8 cellular contexts compared by ENCODE assay signal in the genomic region with DNA sequence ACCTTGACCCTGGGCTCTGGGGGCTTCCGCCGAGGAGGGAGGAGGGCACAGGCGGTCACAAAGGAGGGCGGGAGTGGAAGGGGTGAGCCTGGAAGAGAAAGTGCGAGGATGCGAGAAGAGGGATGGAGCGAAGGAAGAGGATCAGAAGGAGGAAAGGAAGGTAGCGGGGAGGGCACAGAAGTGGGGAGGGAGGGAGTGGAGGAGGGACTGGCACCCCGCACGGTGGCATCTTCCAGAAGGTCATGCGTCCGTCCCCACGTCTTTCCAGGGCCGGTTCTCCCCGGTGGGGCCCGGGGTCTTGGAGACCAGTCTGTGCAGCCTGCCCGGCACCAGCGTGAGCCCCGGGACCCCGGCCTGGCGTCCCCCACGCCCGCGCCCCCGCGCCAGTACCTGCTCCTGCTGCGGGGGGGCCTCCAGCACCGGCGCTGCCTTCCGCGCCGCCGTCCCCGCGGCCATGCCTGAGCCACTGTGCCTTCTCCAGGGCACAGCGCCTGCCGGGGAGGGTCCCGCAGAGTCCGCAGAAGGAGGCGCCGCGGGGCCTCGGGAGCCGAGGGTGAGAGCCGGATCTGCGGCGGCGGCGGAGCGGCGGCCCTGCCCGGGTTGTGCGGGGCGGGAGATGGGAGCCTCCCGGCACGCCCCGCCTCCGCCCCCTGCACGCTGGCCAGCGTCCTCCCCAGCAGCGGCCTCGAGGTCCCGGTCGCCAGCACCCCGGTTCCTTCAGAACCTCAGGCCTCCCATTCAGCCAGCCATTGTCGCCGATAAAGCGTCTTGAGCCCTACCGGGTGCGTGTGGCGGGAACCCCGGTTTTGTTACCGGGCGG. TPM values are rescaled to one million over a fixed set of nuclear protein-coding genes. Genes with fewer than 3 reads are reported as not detected.
DNase-seq lines count a peak whose midpoint lies in the region; ATAC-seq and TF ChIP-seq lines count a peak whose summit lies in the region.

Gene RNF175 (minus strand): TSS at position 618 of the 820 bp plus-strand sequence. CDS start 162 bp downstream, at position 456.

- H3K4me2 ChIP-seq in smooth muscle cell = peak within 1 kb of the TSS; percentile 96

- peaks cover 22% of the 10 kb centered on the region for H3K4me1 ChIP-seq in smooth muscle cell (ENCODE audit: low read depth)

- no peak within 1 kb of the TSS for H3K9ac ChIP-seq in smooth muscle cell (ENCODE audit: low read depth)

- H3K9me3 ChIP-seq in smooth muscle cell (replicated peaks; ENCODE audit: low read depth) = no peaks in the 10 kb centered on the region

- H3F3A ChIP-seq in smooth muscle cell (ENCODE audit: low read depth) = no peaks in the 10 kb centered on the region

- DNase-seq in NCI-H2227 (lab: John Stamatoyannopoulos, UW; ENCODE audit: unreplicated experiment) (peak; percentile 27), NCI-H2227 treated with DMSO at 0.1 percent for 48 hours (lab: John Stamatoyannopoulos, UW) (no peak), anterior cingulate cortex (lab: John Stamatoyannopoulos, UW) (peak in 30 of 58 donors; percentile 7 to 71 (median 34)), smooth muscle cell (lab: John Stamatoyannopoulos, UW; ENCODE audit: unreplicated experiment) (no peak), SK-N-DZ (ENCODE audit: low spot score) (no peak)
- no peak for DNase-seq in effector CD4-positive, alpha-beta T cell

- H3K27me3 ChIP-seq in smooth muscle cell (ENCODE audit: low read depth) = peaks cover 38% of the 10 kb centered on the region

- H3K4me3 ChIP-seq in iPS-11a (ENCODE audit: low read depth, low read length) (peak within 1 kb of the TSS; percentile 75), smooth muscle cell (peak within 1 kb of the TSS; percentile 63)

- H3K36me3 ChIP-seq in smooth muscle cell (ENCODE audit: low read depth) = no peaks in the 10 kb centered on the region

- WGBS in smooth muscle cell (ENCODE audit: low lambda C conversion rate) = 2% methylated on average over 26 of the region's 74 CpGs

- no peak for TF ChIP-seq CTCF in smooth muscle cell (IDR thresholded peaks at IDR 0.05; ENCODE audit: borderline replicate concordance, insufficient read depth, poor library complexity, severe bottlenecking)

- peak within 1 kb of the TSS; percentile 91 for H2AFZ ChIP-seq in smooth muscle cell (ENCODE audit: low read depth)

- ATAC-seq in GM21390 (IDR thresholded peaks at IDR 0.05; ENCODE audit: unreplicated experiment) = no peak

- no peaks in the 10 kb centered on the region for H3K79me2 ChIP-seq in smooth muscle cell (ENCODE audit: low read depth)

- no peaks in the 10 kb centered on the region for H4K20me1 ChIP-seq in smooth muscle cell (ENCODE audit: low read depth)

- H3K27ac ChIP-seq in smooth muscle cell (ENCODE audit: low read depth) = no peak within 1 kb of the TSS

RNA-seq across cellular contexts. Expression of gene RNF175, which starts in this region (rescaled TPM):
- 0.27 TPM in 1 of 2 replicates, not detected in the other for total RNA-seq in smooth muscle cell
- 0.64 and 0.87 TPM in 2 replicates for polyA plus RNA-seq in smooth muscle cell
- polyA plus RNA-seq in SK-N-DZ (2014; cell fraction: cytosol; rRNA removed) = not detected in 2 replicates
- polyA plus RNA-seq in SK-N-DZ (2014; cell fraction: nucleus; rRNA removed) = 0.21 TPM in 1 of 2 replicates, not detected in the other

Comparison
In these comparisons a context has a peak if more than half of its experiments do, and no peak if none do; other contexts are left out.
1. DNase-seq: peak in NCI-H2227 (single experiment) and anterior cingulate cortex (30 of 58); none in NCI-H2227 treated with DMSO at 0.1 percent for 48 hours (single experiment), smooth muscle cell (single experiment), SK-N-DZ (single experiment) and effector CD4-positive, alpha-beta T cell (single experiment).